ENCODE assay signal across 9 cellular contexts in the genomic region with DNA sequence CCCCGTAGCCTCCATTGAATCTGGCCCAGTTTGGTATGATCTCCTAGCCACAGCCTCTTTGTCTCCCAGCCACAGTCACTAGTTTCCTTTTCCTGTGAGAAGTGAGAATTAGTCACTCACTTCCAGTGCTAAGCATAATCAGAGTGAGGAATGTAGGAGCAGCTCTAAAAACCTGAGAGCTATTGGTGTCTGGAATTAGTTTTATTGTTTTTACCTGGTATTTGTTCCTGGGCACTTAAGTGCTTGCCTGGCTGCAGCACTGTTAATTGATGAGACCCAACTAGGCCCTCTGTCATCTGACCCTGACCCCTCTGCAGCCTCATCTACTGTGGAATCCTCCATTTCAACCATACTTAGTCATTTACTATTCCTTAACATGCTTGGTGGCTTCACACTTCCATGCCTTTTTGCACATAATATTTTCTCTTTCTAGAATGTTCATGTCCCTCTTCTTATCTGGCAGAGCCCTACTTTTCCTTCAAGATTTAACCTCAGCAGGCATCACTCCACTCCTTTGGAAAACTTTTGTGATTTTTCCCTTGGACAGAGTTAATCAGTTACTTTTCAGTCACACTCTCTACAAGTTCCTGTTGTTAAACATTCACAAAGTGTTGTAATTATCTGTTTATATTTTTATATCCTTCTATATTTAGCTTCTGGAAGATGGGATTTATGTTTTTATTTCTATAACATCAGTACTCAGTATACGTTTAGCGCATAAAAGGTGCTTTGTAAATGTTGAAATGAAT. TPM values are rescaled to one million over a fixed set of nuclear protein-coding genes. Genes with fewer than 3 reads are reported as not detected.
DNase-seq lines count a peak whose midpoint lies in the region; ATAC-seq and TF ChIP-seq lines count a peak whose summit lies in the region.
"Had no signal": no experiment of that assay in that cellular context is flagged by ENCODE, and none has a peak within 500 bp of the region (broad histone marks: within the 10 kb centered on the region; RNA-seq: fewer than 3 reads in every experiment).

No MANE protein-coding gene starts in this region.

- peak; percentile 64 to 83 (median 82) for ATAC-seq in natural killer cell
- ATAC-seq in GM21360 (IDR thresholded peaks at IDR 0.05; ENCODE audit: unreplicated experiment): no peak

- intact Hi-C loops in natural killer cell (cut with micrococcal nuclease): loop anchor here (10.0 kb wide), 1 partner anchor 46 kb away; a partner anchor contains a TSS

- in situ Hi-C loops in KBM-7 (cut with MboI; ENCODE audit: low pct_unique_long_range_greater_than_20kb, low sequenced_read_pairs): no loop called here

- H3K27ac Mint-ChIP-seq in natural killer cell: peak overlapping the region; percentile 61 to 71

- no peaks in the 10 kb centered on the region for H3K27me3 Mint-ChIP-seq in natural killer cell (ENCODE audit: low read depth in 2 of 2)

- no peak overlapping the region for H3K4me3 ChIP-seq in choroid plexus epithelial cell (ENCODE audit: low read depth, low read length)

- no peaks in the 10 kb centered on the region for H3K36me3 Mint-ChIP-seq in natural killer cell

- peak overlapping the region; percentile 52 for H3K4me3 Mint-ChIP-seq in natural killer cell

- peaks cover 49 to 59% of the 10 kb centered on the region in 2 donors for H3K4me1 Mint-ChIP-seq in natural killer cell

- TF ChIP-seq CTCF in choroid plexus epithelial cell (conservative IDR thresholded peaks at IDR 0.05; ENCODE audit: low read depth, low read length) (no peak), natural killer cell (IDR thresholded peaks at IDR 0.05) (no peak)

- no peaks in the 10 kb centered on the region for H3K9me3 Mint-ChIP-seq in natural killer cell

- DNase-seq in Daoy (ENCODE audit: low read depth) (peak; percentile 35), KBM-7 (peak; percentile 45), choroid plexus epithelial cell (ENCODE audit: low read depth) (peak; percentile 56), natural killer cell (no peak), NCI-H748 (lab: John Stamatoyannopoulos, UW; ENCODE audit: unreplicated experiment) (no peak), NCI-H2196 (lab: John Stamatoyannopoulos, UW; ENCODE audit: unreplicated experiment) (no peak), inferior parietal cortex (ENCODE audit: extremely low spot score) (no peak)
- DNase-seq: left cardiac atrium had no signal

RNA-seq across cellular contexts. Expression of a gene that starts 48.8 kb away (rescaled TPM):
- total RNA-seq in Daoy (2014; rRNA removed; shearing (Covaris generic)): 3.7 and 4.9 TPM in 2 replicates
- total RNA-seq in natural killer cell: 10 to 100 TPM; 21.0 to 24.2 (median 23.8) TPM

Comparison
In these comparisons a context has a peak if more than half of its experiments do, and no peak if none do; other contexts are left out.
1. DNase-seq: peak in Daoy (single experiment), KBM-7 (single experiment) and choroid plexus epithelial cell (single experiment); none in natural killer cell (single experiment), NCI-H748 (single experiment), NCI-H2196 (single experiment) and inferior parietal cortex (single experiment).